In genomic region chr14:95480887-95481226, GRCh38 we compare ENCODE assay signal across 14 cellular contexts. TPM values are rescaled to one million over a fixed set of nuclear protein-coding genes. Genes with fewer than 3 reads are reported as not detected.
A peak's percentile ranks its signal among the peaks of the same experiment; 100 is the strongest.
DNase-seq lines count a peak whose midpoint lies in the region; ATAC-seq lines count a peak whose summit lies in the region.
"Had no signal": no experiment of that assay in that cellular context is flagged by ENCODE, and none has a peak within 500 bp of the region (broad histone marks: within the 10 kb centered on the region; RNA-seq: fewer than 3 reads in every experiment).

No MANE protein-coding gene starts in this region.

- no peaks in the 10 kb centered on the region for H3K9me3 Mint-ChIP-seq in activated CD4-positive, alpha-beta T cell treated with anti-CD3 and anti-CD28 coated beads for 36 hours (ENCODE audit: low read depth)
- H3K9me3 Mint-ChIP-seq in activated CD4-positive, alpha-beta T cell treated with anti-CD3 and anti-CD28 coated beads, Interleukin-2, amount 10 ng/mL, durations not matched to agents 7 days and 5 days: no peaks in the 10 kb centered on the region
- H3K9me3 Mint-ChIP-seq: nephron progenitor cell had no signal

- H3K9ac ChIP-seq in skeletal muscle tissue (ENCODE audit: low read depth in 1 of 3, low read length in 3 of 3): no peak overlapping the region

- no peaks in the 10 kb centered on the region for H3K27me3 ChIP-seq in effector memory CD4-positive, alpha-beta T cell (replicated peaks; ENCODE audit: control insufficient read depth, insufficient read depth, low read length, poor library complexity, severe bottlenecking)
- H3K27me3 ChIP-seq in skeletal muscle tissue (ENCODE audit: control insufficient read depth in 3 of 3, insufficient read depth in 3 of 3, low read length in 3 of 3): no peaks in the 10 kb centered on the region
- H3K27me3 ChIP-seq: brain microvascular endothelial cell had no signal

- no peak for ATAC-seq in activated CD4-positive, alpha-beta T cell treated with anti-CD3 and anti-CD28 coated beads for 36 hours
- ATAC-seq in HG02885 (IDR thresholded peaks at IDR 0.05; ENCODE audit: poor library complexity, unreplicated experiment): peak; percentile 10
- no peak for ATAC-seq in HG02763 (IDR thresholded peaks at IDR 0.05; ENCODE audit: unreplicated experiment)
- ATAC-seq in sciatic nerve: no peak

- H3K36me3 ChIP-seq in effector memory CD4-positive, alpha-beta T cell (ENCODE audit: control insufficient read depth, insufficient read depth, low read length): peaks cover 9% of the 10 kb centered on the region
- no peaks in the 10 kb centered on the region for H3K36me3 ChIP-seq in skeletal muscle tissue (ENCODE audit: control insufficient read depth in 3 of 3, insufficient read depth in 3 of 3, low read length in 3 of 3)
- H3K36me3 ChIP-seq: brain microvascular endothelial cell had no signal

- peak overlapping the region; percentile 85 for H3K27ac Mint-ChIP-seq in activated CD4-positive, alpha-beta T cell treated with anti-CD3 and anti-CD28 coated beads for 36 hours
- no peak overlapping the region for H3K27ac Mint-ChIP-seq in activated CD4-positive, alpha-beta T cell treated with anti-CD3 and anti-CD28 coated beads, Interleukin-2, amount 10 ng/mL, durations not matched to agents 7 days and 5 days
- H3K27ac Mint-ChIP-seq: nephron progenitor cell had no signal

- no peak overlapping the region for H3K4me3 ChIP-seq in effector memory CD4-positive, alpha-beta T cell (ENCODE audit: insufficient read depth, low read depth, low read length, poor library complexity, severe bottlenecking)
- no peak overlapping the region for H3K4me3 ChIP-seq in skeletal muscle tissue (ENCODE audit: low read length in 3 of 3)

- H3K36me3 Mint-ChIP-seq in activated CD4-positive, alpha-beta T cell treated with anti-CD3 and anti-CD28 coated beads for 36 hours (ENCODE audit: low read depth): peaks cover 11% of the 10 kb centered on the region
- H3K36me3 Mint-ChIP-seq in activated CD4-positive, alpha-beta T cell treated with anti-CD3 and anti-CD28 coated beads, Interleukin-2, amount 10 ng/mL, durations not matched to agents 7 days and 5 days (ENCODE audit: low read depth): peaks cover 36% of the 10 kb centered on the region

- no peak for DNase-seq in activated CD4-positive, alpha-beta T cell treated with anti-CD3 and anti-CD28 coated beads for 36 hours
- DNase-seq in activated CD4-positive, alpha-beta T cell treated with anti-CD3 and anti-CD28 coated beads, Interleukin-2, amount 10 ng/mL, durations not matched to agents 7 days and 5 days: no peak
- no peak for DNase-seq in effector memory CD4-positive, alpha-beta T cell
- DNase-seq in DMS79 (lab: John Stamatoyannopoulos, UW) (no peak), sciatic nerve (ENCODE audit: low spot score) (no peak)
- DNase-seq: ACHN; brain microvascular endothelial cell; NCI-H1694 treated with DMSO at 0.1 percent for 48 hours; nephron progenitor cell; OCI-M1; stimulated activated naive CD4-positive, alpha-beta T cell had no signal

- H3K9me3 ChIP-seq in effector memory CD4-positive, alpha-beta T cell (ENCODE audit: control insufficient read depth, low read length): no peaks in the 10 kb centered on the region
- H3K9me3 ChIP-seq in skeletal muscle tissue (ENCODE audit: control insufficient read depth in 3 of 3, low read length in 3 of 3): no peaks in the 10 kb centered on the region

- H3K27ac ChIP-seq in effector memory CD4-positive, alpha-beta T cell (ENCODE audit: insufficient read depth, low read length, poor library complexity, severe bottlenecking): peak overlapping the region; percentile 73
- peak overlapping the region; percentile 61 for H3K27ac ChIP-seq in skeletal muscle tissue (ENCODE audit: low read depth, low read length)
- H3K27ac ChIP-seq: brain microvascular endothelial cell had no signal

- peaks cover 48% of the 10 kb centered on the region for H3K4me1 Mint-ChIP-seq in activated CD4-positive, alpha-beta T cell treated with anti-CD3 and anti-CD28 coated beads for 36 hours
- peaks cover 48% of the 10 kb centered on the region for H3K4me1 Mint-ChIP-seq in activated CD4-positive, alpha-beta T cell treated with anti-CD3 and anti-CD28 coated beads, Interleukin-2, amount 10 ng/mL, durations not matched to agents 7 days and 5 days

- CTCF ChIA-PET in activated CD4-positive, alpha-beta T cell treated with anti-CD3 and anti-CD28 coated beads for 36 hours (lab: Charles Lee): interaction anchor here (0.7 to 1.7 kb wide), 7 partner anchors 18 to 54 kb away, joined by 3 to 9 read pairs (median 3); partner anchors contain the start of gene GLRX5
- CTCF ChIA-PET in activated CD4-positive, alpha-beta T cell treated with anti-CD3 and anti-CD28 coated beads, Interleukin-2, amount 10 ng/mL, durations not matched to agents 7 days and 5 days (lab: Charles Lee): interaction anchor here (0.6 to 1.6 kb wide), 7 partner anchors 9 to 53 kb away, joined by 3 to 5 read pairs (median 3); no protein-coding TSS in a partner anchor

- intact Hi-C loops in activated CD4-positive, alpha-beta T cell treated with anti-CD3 and anti-CD28 coated beads for 36 hours (cut with DNase I, micrococcal nuclease): loop anchor here (1.0 kb wide), 4 partner anchors 38 to 324 kb away; partner anchors contain the start of gene DICER1 (in 1 of the 2)
- intact Hi-C loops in sciatic nerve (cut with DNase I): no loop called here

- H3K4me3 Mint-ChIP-seq in activated CD4-positive, alpha-beta T cell treated with anti-CD3 and anti-CD28 coated beads for 36 hours: peak overlapping the region; percentile 12
- H3K4me3 Mint-ChIP-seq in activated CD4-positive, alpha-beta T cell treated with anti-CD3 and anti-CD28 coated beads, Interleukin-2, amount 10 ng/mL, durations not matched to agents 7 days and 5 days: no peak overlapping the region
- H3K4me3 Mint-ChIP-seq: nephron progenitor cell had no signal

- H3K4me1 ChIP-seq in effector memory CD4-positive, alpha-beta T cell (ENCODE audit: control insufficient read depth, insufficient read depth, low read length, poor library complexity, severe bottlenecking): peaks cover 32% of the 10 kb centered on the region
- peaks cover 40 to 48% (median 42%) of the 10 kb centered on the region in 3 donors for H3K4me1 ChIP-seq in skeletal muscle tissue (ENCODE audit: control insufficient read depth in 3 of 3, insufficient read depth in 3 of 3, low read length in 3 of 3)

- H3K27me3 Mint-ChIP-seq in activated CD4-positive, alpha-beta T cell treated with anti-CD3 and anti-CD28 coated beads for 36 hours: no peaks in the 10 kb centered on the region
- H3K27me3 Mint-ChIP-seq in activated CD4-positive, alpha-beta T cell treated with anti-CD3 and anti-CD28 coated beads, Interleukin-2, amount 10 ng/mL, durations not matched to agents 7 days and 5 days: no peaks in the 10 kb centered on the region

- POLR2A ChIA-PET in activated CD4-positive, alpha-beta T cell treated with anti-CD3 and anti-CD28 coated beads for 36 hours (lab: Charles Lee): interaction anchor here (0.7 to 1.7 kb wide), 4 partner anchors 22 to 52 kb away, joined by 3 to 10 read pairs (median 3); no protein-coding TSS in a partner anchor
- POLR2A ChIA-PET in activated CD4-positive, alpha-beta T cell treated with anti-CD3 and anti-CD28 coated beads, Interleukin-2, amount 10 ng/mL, durations not matched to agents 7 days and 5 days (lab: Charles Lee): no interaction called here

RNA-seq across cellular contexts. Expression of gene SYNE3, which starts 35.6 kb away (rescaled TPM):
- total RNA-seq in activated CD4-positive, alpha-beta T cell treated with anti-CD3 and anti-CD28 coated beads for 36 hours: 10 to 100 TPM; 27.3 to 34.2 TPM
- total RNA-seq in activated CD4-positive, alpha-beta T cell treated with anti-CD3 and anti-CD28 coated beads, Interleukin-2, amount 10 ng/mL, durations not matched to agents 7 days and 5 days: 10 to 100 TPM; 81.0 to 95.8 TPM
- total RNA-seq in skeletal muscle tissue (21.4 TPM), sciatic nerve (75.3 TPM)

RNA-seq across cellular contexts. Expression of gene GLRX5, which starts 54.0 kb away (rescaled TPM):
- 10 to 100 TPM; 37.9 to 44.1 TPM for total RNA-seq in activated CD4-positive, alpha-beta T cell treated with anti-CD3 and anti-CD28 coated beads for 36 hours
- 10 to 100 TPM; 36.6 to 51.2 TPM for total RNA-seq in activated CD4-positive, alpha-beta T cell treated with anti-CD3 and anti-CD28 coated beads, Interleukin-2, amount 10 ng/mL, durations not matched to agents 7 days and 5 days
- total RNA-seq in skeletal muscle tissue (74.1 TPM), sciatic nerve (25.8 TPM)
